13 cellular contexts compared by ENCODE assay signal in genomic region chr5:127572930-127573329, GRCh38. TPM values are rescaled to one million over a fixed set of nuclear protein-coding genes. Genes with fewer than 3 reads are reported as not detected.
DNase-seq lines count a peak whose midpoint lies in the region; ATAC-seq and TF ChIP-seq lines count a peak whose summit lies in the region.
"Had no signal": no experiment of that assay in that cellular context is flagged by ENCODE, and none has a peak within 500 bp of the region (broad histone marks: within the 10 kb centered on the region; RNA-seq: fewer than 3 reads in every experiment).

No MANE protein-coding gene starts in this region.

- H3K4me3 ChIP-seq in breast epithelium (no peak overlapping the region), upper lobe of right lung (no peak overlapping the region)
- H3K4me3 ChIP-seq: K562 had no signal

- DNase-seq in MCF 10A (ENCODE audit: unreplicated experiment): peak; percentile 35
- DNase-seq in breast epithelium (ENCODE audit: low spot score in 2 of 2): no peak
- DNase-seq in chondrocyte (ENCODE audit: low spot score): no peak
- no peak for DNase-seq in upper lobe of right lung
- no peak for DNase-seq in activated T-cell treated with anti-CD3 and anti-CD28 coated beads for 4 hours
- no peak for DNase-seq in COLO829 (ENCODE audit: low spot score)
- DNase-seq: activated CD4-positive, alpha-beta T cell treated with anti-CD3 and anti-CD28 coated beads for 1 hour; CD4-positive, CD25-positive, alpha-beta regulatory T cell; NK-92 treated with Interleukin-12 subunit alpha and Interleukin-12 subunit beta, amount 100 ng/mL, for 24 hours; stimulated activated naive CD8-positive, alpha-beta T cell treated with anti-CD3 and anti-CD28 coated beads, Interleukin-15, amount 100 ng/mL, for 72 hours had no signal

- H3K4me1 ChIP-seq in breast epithelium (no peaks in the 10 kb centered on the region), upper lobe of right lung (no peaks in the 10 kb centered on the region)

- H3K27me3 ChIP-seq in breast epithelium: no peaks in the 10 kb centered on the region
- H3K27me3 ChIP-seq in upper lobe of right lung: peaks cover 6% of the 10 kb centered on the region

- peak; percentile 32 for TF ChIP-seq CTCF in MCF 10A (IDR thresholded peaks at IDR 0.05; ENCODE audit: unreplicated experiment)
- TF ChIP-seq CTCF in breast epithelium (IDR thresholded peaks at IDR 0.05): no peak
- peak; percentile 67 for TF ChIP-seq CTCF in LNCAP (IDR thresholded peaks at IDR 0.05)
- TF ChIP-seq CTCF in chondrocyte (IDR thresholded peaks at IDR 0.05): peak; percentile 72
- TF ChIP-seq CTCF in upper lobe of right lung (IDR thresholded peaks at IDR 0.05): peak; percentile 21

- no peak for TF ChIP-seq POLR2A in breast epithelium (IDR thresholded peaks at IDR 0.05)

- peaks cover 7 to 17% of the 10 kb centered on the region in 2 donors for H3K9me3 ChIP-seq in breast epithelium
- no peaks in the 10 kb centered on the region for H3K9me3 ChIP-seq in upper lobe of right lung

- H3K27ac Mint-ChIP-seq in MCF 10A (ENCODE audit: low read depth, unreplicated experiment) (no peak overlapping the region), chondrocyte (ENCODE audit: unreplicated experiment) (no peak overlapping the region)
- H3K27ac Mint-ChIP-seq: stimulated activated naive CD8-positive, alpha-beta T cell treated with anti-CD3 and anti-CD28 coated beads, Interleukin-15, amount 100 ng/mL, for 72 hours had no signal

- peaks cover 11% of the 10 kb centered on the region for H3K4me1 Mint-ChIP-seq in MCF 10A (ENCODE audit: insufficient read depth, unreplicated experiment)
- H3K4me1 Mint-ChIP-seq in chondrocyte (ENCODE audit: low read depth): peaks cover 12% of the 10 kb centered on the region

- CTCF ChIA-PET in MCF 10A (lab: Yijun Ruan, JAX): interaction anchor here (0.6 to 7.3 kb wide), 30 partner anchors 9 to 629 kb away, joined by 3 to 82 read pairs (median 4); no protein-coding TSS in a partner anchor

- ATAC-seq in upper lobe of right lung (no peak), esophagus mucosa (no peak)
- ATAC-seq: K562; stimulated activated naive CD8-positive, alpha-beta T cell treated with anti-CD3 and anti-CD28 coated beads, Interleukin-15, amount 100 ng/mL, for 72 hours had no signal

- H3K27ac ChIP-seq in breast epithelium (no peak overlapping the region), upper lobe of right lung (no peak overlapping the region)

- H3K9me3 Mint-ChIP-seq in MCF 10A (ENCODE audit: unreplicated experiment) (peaks cover 11% of the 10 kb centered on the region), chondrocyte (ENCODE audit: low read depth) (peaks cover 20% of the 10 kb centered on the region)

- H3K36me3 ChIP-seq in breast epithelium (no peaks in the 10 kb centered on the region), upper lobe of right lung (no peaks in the 10 kb centered on the region)

- POLR2A ChIA-PET in MCF 10A (lab: Yijun Ruan, JAX): no interaction called here

- peaks cover 6% of the 10 kb centered on the region for H3K27me3 Mint-ChIP-seq in MCF 10A (ENCODE audit: insufficient read depth, unreplicated experiment)
- H3K27me3 Mint-ChIP-seq in chondrocyte (ENCODE audit: low read depth): peaks cover 7% of the 10 kb centered on the region

- no peaks in the 10 kb centered on the region for H3K36me3 Mint-ChIP-seq in MCF 10A (ENCODE audit: insufficient read depth, unreplicated experiment)
- peaks cover 2% of the 10 kb centered on the region for H3K36me3 Mint-ChIP-seq in chondrocyte (ENCODE audit: low read depth)
- H3K36me3 Mint-ChIP-seq: CD4-positive, CD25-positive, alpha-beta regulatory T cell had no signal

- no TSS peak for BruUV-seq in MCF 10A (replicated peaks; lab: Mats Ljungman, UMichigan)

- H3K4me3 Mint-ChIP-seq in MCF 10A (ENCODE audit: unreplicated experiment) (no peak overlapping the region), chondrocyte (ENCODE audit: unreplicated experiment) (no peak overlapping the region)
- H3K4me3 Mint-ChIP-seq: CD4-positive, CD25-positive, alpha-beta regulatory T cell; stimulated activated naive CD8-positive, alpha-beta T cell treated with anti-CD3 and anti-CD28 coated beads, Interleukin-15, amount 100 ng/mL, for 72 hours had no signal

- intact Hi-C loops in MCF 10A (cut with micrococcal nuclease) (no loop called here), breast epithelium (cut with DNase I; ENCODE audit: low total_unique reads) (no loop called here), upper lobe of right lung (cut with DNase I) (no loop called here)

RNA-seq across cellular contexts. Expression of gene PRRC1, which starts 55.5 kb away (rescaled TPM):
- 109 and 121 TPM in 2 replicates for total RNA-seq in MCF 10A (2022)
- 10 to 100 TPM; 37.8 to 59.1 (median 53.7) TPM for total RNA-seq in breast epithelium
- total RNA-seq in chondrocyte: 106 to 133 TPM (median 109 TPM) in 3 replicates
- total RNA-seq in upper lobe of right lung: 50.8 TPM
- 31.2 TPM for total RNA-seq in esophagus mucosa

Comparison
In these comparisons a context has a peak if more than half of its experiments do, and no peak if none do; other contexts are left out.
1. CTCF ChIP-seq: peak in MCF 10A (single experiment), LNCAP (single experiment), chondrocyte (single experiment) and upper lobe of right lung (single experiment); none in breast epithelium (0 of 3).